ENCODE assay signal across 27 cellular contexts in the genomic region with DNA sequence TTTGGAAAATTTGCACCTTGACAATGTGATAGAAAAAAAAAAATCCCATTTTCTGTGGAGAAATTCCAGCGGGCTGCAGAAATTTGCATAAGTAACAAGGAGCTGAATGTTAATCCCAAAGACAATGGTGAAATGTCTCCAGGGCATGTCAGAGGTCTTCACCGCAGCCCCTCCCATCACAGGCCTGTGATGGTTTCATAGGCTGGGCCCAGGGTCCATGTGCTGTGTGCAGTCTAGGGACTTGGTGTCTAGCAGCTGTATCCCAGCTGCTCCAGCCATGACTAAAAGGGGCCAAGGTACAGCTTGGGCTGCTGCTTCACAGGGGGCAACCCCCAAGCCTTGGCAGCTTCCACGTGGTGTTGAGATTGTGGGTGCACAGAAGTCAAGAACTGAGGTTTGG.
"Had no signal": no experiment of that assay in that cellular context is flagged by ENCODE, and none has a peak within 500 bp of the region (broad histone marks: within the 10 kb centered on the region; RNA-seq: fewer than 3 reads in every experiment).

No MANE protein-coding gene starts in this region.

- H3K4me3 ChIP-seq: left ventricle myocardium inferior, lung, mucosa of descending colon, pancreas, prostate gland, spleen, suprapubic skin, thoracic aorta, tibial nerve, uterus had no signal

- H3K36me3 Mint-ChIP-seq: stimulated activated effector memory CD8-positive, alpha-beta T cell treated with anti-CD3 and anti-CD28 coated beads, Interleukin-12 subunit alpha, Interleukin-12 subunit beta, amount 100 ng/mL, for 72 hours had no signal

- H3K27ac ChIP-seq: left ventricle myocardium inferior, pancreas, prostate gland, spleen, suprapubic skin, thoracic aorta, tibial nerve, uterus had no signal

- H3K27me3 Mint-ChIP-seq: naive thymus-derived CD8-positive, alpha-beta T cell; stimulated activated naive CD8-positive, alpha-beta T cell treated with anti-CD3 and anti-CD28 coated beads, Interleukin-15, Interleukin-2, amounts not matched to agents 100 ng/mL and 50 ng/mL, for 24 hours; type B pancreatic cell had no signal

- H3K9me3 Mint-ChIP-seq: immature natural killer cell; naive thymus-derived CD8-positive, alpha-beta T cell; nephron; stimulated activated naive CD8-positive, alpha-beta T cell treated with anti-CD3 and anti-CD28 coated beads, Interleukin-15, Interleukin-2, amounts not matched to agents 100 ng/mL and 50 ng/mL, for 24 hours; type B pancreatic cell had no signal

- H3K4me1 Mint-ChIP-seq: immature natural killer cell; naive thymus-derived CD8-positive, alpha-beta T cell; stimulated activated effector memory CD8-positive, alpha-beta T cell treated with anti-CD3 and anti-CD28 coated beads, Interleukin-12 subunit alpha, Interleukin-12 subunit beta, amount 100 ng/mL, for 72 hours had no signal

- H3K27ac Mint-ChIP-seq: immature natural killer cell; naive thymus-derived CD8-positive, alpha-beta T cell; nephron; stimulated activated effector memory CD8-positive, alpha-beta T cell treated with anti-CD3 and anti-CD28 coated beads, Interleukin-12 subunit alpha, Interleukin-12 subunit beta, amount 100 ng/mL, for 72 hours; stimulated activated naive CD8-positive, alpha-beta T cell treated with anti-CD3 and anti-CD28 coated beads, Interleukin-15, Interleukin-2, amounts not matched to agents 100 ng/mL and 50 ng/mL, for 24 hours; type B pancreatic cell had no signal

- H3K4me3 Mint-ChIP-seq: immature natural killer cell; naive thymus-derived CD8-positive, alpha-beta T cell; nephron; neural crest cell; stimulated activated effector memory CD8-positive, alpha-beta T cell treated with anti-CD3 and anti-CD28 coated beads, Interleukin-12 subunit alpha, Interleukin-12 subunit beta, amount 100 ng/mL, for 72 hours; stimulated activated naive CD8-positive, alpha-beta T cell treated with anti-CD3 and anti-CD28 coated beads, Interleukin-15, Interleukin-2, amounts not matched to agents 100 ng/mL and 50 ng/mL, for 24 hours; type B pancreatic cell had no signal

- H3K27me3 ChIP-seq: pancreas, spleen, suprapubic skin, tibial nerve, uterus had no signal

- DNase-seq: hippocampal formation; immature natural killer cell; left ventricle myocardium inferior; midbrain; mucosa of descending colon; naive thymus-derived CD8-positive, alpha-beta T cell; nucleus accumbens; pancreas; posterior cingulate gyrus; retina; right cardiac atrium; small intestine; spleen; stimulated activated CD4-positive, alpha-beta T cell treated with anti-CD3 and anti-CD28 coated beads, Interleukin-4, amount 100 ng/mL, for 24 hours; stimulated activated naive CD4-positive, alpha-beta T cell; uterus had no signal

- ATAC-seq: mucosa of descending colon; naive thymus-derived CD8-positive, alpha-beta T cell; pancreas; right cardiac atrium; sciatic nerve; stimulated activated effector memory CD8-positive, alpha-beta T cell treated with anti-CD3 and anti-CD28 coated beads, Interleukin-12 subunit alpha, Interleukin-12 subunit beta, amount 100 ng/mL, for 72 hours had no signal

- H3K4me1 ChIP-seq: pancreas, prostate gland, spleen, suprapubic skin, tibial nerve, uterus had no signal

- H3K36me3 ChIP-seq: pancreas, prostate gland, spleen, suprapubic skin, tibial nerve, uterus had no signal

- H3K9me3 ChIP-seq: left ventricle myocardium inferior, mucosa of descending colon, pancreas, prostate gland, spleen, suprapubic skin, thoracic aorta, tibial nerve, uterus had no signal
